Comparison of ENCODE assay signal across 8 cellular contexts in the genomic region with DNA sequence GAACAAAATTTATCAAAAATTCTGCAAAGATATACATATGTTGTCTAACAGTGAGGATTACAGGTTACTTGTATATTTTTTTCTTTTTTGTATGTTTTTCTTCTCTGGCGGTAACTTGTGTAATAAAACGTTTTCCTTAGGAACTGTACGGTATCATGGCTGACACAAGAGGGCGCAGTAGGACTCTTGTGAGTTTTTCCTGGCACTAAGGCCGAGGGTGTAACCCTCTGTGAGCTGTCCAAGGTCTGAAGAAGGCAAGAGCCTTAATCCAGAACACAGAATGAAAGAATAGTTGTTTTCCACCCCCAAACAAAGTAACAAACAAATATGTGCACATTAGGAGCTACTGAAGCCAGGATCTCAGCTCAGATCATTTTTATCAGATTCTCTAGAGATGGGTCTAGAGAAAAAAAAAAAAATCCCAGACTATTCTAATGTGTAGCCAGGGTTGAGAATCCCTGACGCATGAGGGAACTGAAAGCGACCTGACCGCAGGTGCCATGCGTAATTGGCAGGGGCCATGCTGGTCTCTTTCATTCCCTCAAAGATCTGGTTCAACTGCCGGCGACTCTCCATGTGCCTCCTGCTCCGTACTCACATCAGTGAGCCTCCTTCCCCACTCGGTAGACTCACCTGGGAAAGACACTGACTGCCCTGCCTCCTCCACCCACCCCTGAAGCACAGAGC. TPM values are rescaled to one million over a fixed set of nuclear protein-coding genes. Genes with fewer than 3 reads are reported as not detected.
A peak's percentile ranks its signal among the peaks of the same experiment; 100 is the strongest.
DNase-seq lines count a peak whose midpoint lies in the region; ATAC-seq and TF ChIP-seq lines count a peak whose summit lies in the region.

No MANE protein-coding gene starts in this region.

- no peak overlapping the region for H3K4me3 ChIP-seq in prostate gland

- no peaks in the 10 kb centered on the region for H3K27me3 ChIP-seq in prostate gland (replicated peaks; ENCODE audit: insufficient read depth)

- H3K27ac ChIP-seq in prostate gland, result no peak overlapping the region

- no peaks in the 10 kb centered on the region for H3K9me3 Mint-ChIP-seq in Calu3 (ENCODE audit: low read depth, unreplicated experiment)
- no peaks in the 10 kb centered on the region for H3K9me3 Mint-ChIP-seq in activated T-helper 1 cell treated with anti-CD3 and anti-CD28 coated beads, Interleukin-12 subunit alpha, Interleukin-12 subunit beta, Interleukin-2, Interleukin-4 antibody, amounts not matched to agents 30 ng/mL and 10 ng/mL and 1 ng/mL, durations not matched to agents 14 hours and 24 hours and 36 hours

- WGBS in prostate gland, result 44% methylated on average over 13 of the region's 13 CpGs

- ATAC-seq in GM18870 (IDR thresholded peaks at IDR 0.05; ENCODE audit: unreplicated experiment) (peak; percentile 76), HG03159 (IDR thresholded peaks at IDR 0.05; ENCODE audit: unreplicated experiment) (peak; percentile 87), Right ventricle myocardium superior (ENCODE audit: poor library complexity) (peak; percentile 90)

- no peaks in the 10 kb centered on the region for H3K9me3 ChIP-seq in prostate gland

- H3K4me1 ChIP-seq in prostate gland (replicated peaks), result no peaks in the 10 kb centered on the region

- no peaks in the 10 kb centered on the region for H3K4me1 Mint-ChIP-seq in Calu3 (ENCODE audit: low read depth, unreplicated experiment)
- no peaks in the 10 kb centered on the region for H3K4me1 Mint-ChIP-seq in activated T-helper 1 cell treated with anti-CD3 and anti-CD28 coated beads, Interleukin-12 subunit alpha, Interleukin-12 subunit beta, Interleukin-2, Interleukin-4 antibody, amounts not matched to agents 30 ng/mL and 10 ng/mL and 1 ng/mL, durations not matched to agents 14 hours and 24 hours and 36 hours (ENCODE audit: low read depth)

- no peaks in the 10 kb centered on the region for H3K36me3 ChIP-seq in prostate gland

- H3K36me3 Mint-ChIP-seq in Calu3 (ENCODE audit: insufficient read depth, unreplicated experiment), result no peaks in the 10 kb centered on the region
- no peaks in the 10 kb centered on the region for H3K36me3 Mint-ChIP-seq in activated T-helper 1 cell treated with anti-CD3 and anti-CD28 coated beads, Interleukin-12 subunit alpha, Interleukin-12 subunit beta, Interleukin-2, Interleukin-4 antibody, amounts not matched to agents 30 ng/mL and 10 ng/mL and 1 ng/mL, durations not matched to agents 14 hours and 24 hours and 36 hours (ENCODE audit: low read depth)

- peak; percentile 46 for TF ChIP-seq CTCF in Calu3 (IDR thresholded peaks at IDR 0.05; ENCODE audit: unreplicated experiment)
- TF ChIP-seq CTCF in prostate gland (IDR thresholded peaks at IDR 0.05), result peak; percentile 30 to 69 (median 58)

- no peak for TF ChIP-seq POLR2A in prostate gland (IDR thresholded peaks at IDR 0.05)

- intact Hi-C loops in Calu3 (cut with micrococcal nuclease; ENCODE audit: unreplicated experiment), result loop anchor here (1.0 to 5.0 kb wide), 2 partner anchors 653 to 1019 kb away; no protein-coding TSS in a partner anchor
- intact Hi-C loops in activated T-helper 1 cell treated with anti-CD3 and anti-CD28 coated beads, Interleukin-12 subunit alpha, Interleukin-12 subunit beta, Interleukin-2, Interleukin-4 antibody, amounts not matched to agents 30 ng/mL and 10 ng/mL and 1 ng/mL, durations not matched to agents 14 hours and 24 hours and 36 hours (cut with micrococcal nuclease), result loop anchor here (2.0 to 5.0 kb wide), 2 partner anchors 796 to 1018 kb away; no protein-coding TSS in a partner anchor
- intact Hi-C loops in Right ventricle myocardium superior (cut with DNase I), result loop anchor here (5.0 kb wide), 2 partner anchors 614 to 1019 kb away; no protein-coding TSS in a partner anchor
- intact Hi-C loops in prostate gland (cut with DNase I), result no loop called here

- no TSS peak for BruUV-seq in Calu3 (replicated peaks; lab: Mats Ljungman, UMichigan)

- CTCF ChIA-PET in Calu3 (lab: Charles Lee), result interaction anchor here (0.7 to 0.9 kb wide), 3 partner anchors 653 to 1018 kb away, joined by 3 to 7 read pairs (median 3); no protein-coding TSS in a partner anchor

- no peak overlapping the region for H3K4me3 Mint-ChIP-seq in Calu3 (ENCODE audit: low read depth, unreplicated experiment)
- no peak overlapping the region for H3K4me3 Mint-ChIP-seq in activated T-helper 1 cell treated with anti-CD3 and anti-CD28 coated beads, Interleukin-12 subunit alpha, Interleukin-12 subunit beta, Interleukin-2, Interleukin-4 antibody, amounts not matched to agents 30 ng/mL and 10 ng/mL and 1 ng/mL, durations not matched to agents 14 hours and 24 hours and 36 hours

- no peak overlapping the region for H3K27ac Mint-ChIP-seq in Calu3 (ENCODE audit: unreplicated experiment)
- H3K27ac Mint-ChIP-seq in activated T-helper 1 cell treated with anti-CD3 and anti-CD28 coated beads, Interleukin-12 subunit alpha, Interleukin-12 subunit beta, Interleukin-2, Interleukin-4 antibody, amounts not matched to agents 30 ng/mL and 10 ng/mL and 1 ng/mL, durations not matched to agents 14 hours and 24 hours and 36 hours, result no peak overlapping the region

- peaks cover 16% of the 10 kb centered on the region for H3K27me3 Mint-ChIP-seq in Calu3 (ENCODE audit: unreplicated experiment)
- H3K27me3 Mint-ChIP-seq in activated T-helper 1 cell treated with anti-CD3 and anti-CD28 coated beads, Interleukin-12 subunit alpha, Interleukin-12 subunit beta, Interleukin-2, Interleukin-4 antibody, amounts not matched to agents 30 ng/mL and 10 ng/mL and 1 ng/mL, durations not matched to agents 14 hours and 24 hours and 36 hours (ENCODE audit: insufficient read depth), result no peaks in the 10 kb centered on the region

- peak; percentile 61 for DNase-seq in Calu3
- DNase-seq in NCI-H226, result peak; percentile 64
- peak; percentile 14 for DNase-seq in activated T-helper 1 cell treated with anti-CD3 and anti-CD28 coated beads, Interleukin-12 subunit alpha, Interleukin-12 subunit beta, Interleukin-2, Interleukin-4 antibody, amounts not matched to agents 30 ng/mL and 10 ng/mL and 1 ng/mL, durations not matched to agents 14 hours and 24 hours and 36 hours (ENCODE audit: low spot score)
- DNase-seq in Right ventricle myocardium superior, result peak; percentile 48
- peak; percentile 60 for DNase-seq in prostate gland (ENCODE audit: low spot score)
- DNase-seq in mesenteric fat pad (ENCODE audit: low spot score), result no peak

RNA-seq across cellular contexts. Expression of a gene that starts 27.0 kb away (rescaled TPM):
- not detected in 2 replicates for total RNA-seq in Calu3 (2022)
- total RNA-seq in activated T-helper 1 cell treated with anti-CD3 and anti-CD28 coated beads, Interleukin-12 subunit alpha, Interleukin-12 subunit beta, Interleukin-2, Interleukin-4 antibody, amounts not matched to agents 30 ng/mL and 10 ng/mL and 1 ng/mL, durations not matched to agents 14 hours and 24 hours and 36 hours, result 0.07 TPM in 1 of 2 replicates, not detected in the other
- total RNA-seq in Right ventricle myocardium superior, result 0.24 TPM
- 1 to 10 TPM in 1 of 2 donors, under 1 TPM in 1; 0.50 to 3.4 TPM for total RNA-seq in prostate gland
- 0.32 TPM for total RNA-seq in mesenteric fat pad
